Comparison of ENCODE assay signal across 8 cellular contexts in genomic region chr17:81860756-81861568, GRCh38. TPM values are rescaled to one million over a fixed set of nuclear protein-coding genes. Genes with fewer than 3 reads are reported as not detected.
DNase-seq lines count a peak whose midpoint lies in the region; ATAC-seq and TF ChIP-seq lines count a peak whose summit lies in the region.

No MANE protein-coding gene starts in this region.

- H3K4me3 ChIP-seq in hepatocyte = peak overlapping the region; percentile 2
- H3K4me3 ChIP-seq in rectal smooth muscle tissue (ENCODE audit: low read length) = peak overlapping the region; percentile 82
- H3K4me3 ChIP-seq in aorta (ENCODE audit: low read length in 2 of 2) = peak overlapping the region; percentile 53 to 63

- ATAC-seq in GM18511 (IDR thresholded peaks at IDR 0.05; ENCODE audit: unreplicated experiment) (peak; percentile 83), HG03025 (IDR thresholded peaks at IDR 0.05; ENCODE audit: low FRiP score, unreplicated experiment) (peak; percentile 80), aorta (ENCODE audit: low FRiP score) (peak; percentile 99)

- H3K27ac ChIP-seq in hepatocyte (peak overlapping the region; percentile 91), rectal smooth muscle tissue (ENCODE audit: low read depth, low read length) (peak overlapping the region; percentile 95), aorta (ENCODE audit: low read depth in 1 of 2, low read length in 2 of 2) (peak overlapping the region; percentile 46 to 80)

- H3K9ac ChIP-seq in rectal smooth muscle tissue (ENCODE audit: low read length) = peak overlapping the region; percentile 96

- peaks cover 29% of the 10 kb centered on the region for H3K4me1 ChIP-seq in hepatocyte (ENCODE audit: insufficient read depth)
- H3K4me1 ChIP-seq in rectal smooth muscle tissue (ENCODE audit: control insufficient read depth, insufficient read depth, low read length) = peaks cover 16% of the 10 kb centered on the region
- H3K4me1 ChIP-seq in aorta (ENCODE audit: control insufficient read depth in 1 of 2, insufficient read depth in 2 of 2, low read length in 2 of 2) = peaks cover 3 to 4% of the 10 kb centered on the region in 2 donors

- intact Hi-C loops in aorta (cut with DNase I) = loop anchor here in 1 of 2 donors (5.0 kb wide), 1 partner anchor 39 kb away; no protein-coding TSS in a partner anchor

- peak overlapping the region; percentile 96 for H3K4me2 ChIP-seq in hepatocyte

- peak; percentile 96 for DNase-seq in NCI-H2029 treated with DMSO at 0.1 percent for 48 hours (lab: John Stamatoyannopoulos, UW)
- peak; percentile 99 for DNase-seq in T1000 (lab: John Stamatoyannopoulos, UW)
- DNase-seq in astrocyte of the hippocampus (ENCODE audit: low read depth, low spot score) = peak; percentile 100
- peak; percentile 100 for DNase-seq in hepatocyte (ENCODE audit: low spot score)
- peak; percentile 99 to 100 for DNase-seq in aorta

- H3K27me3 ChIP-seq in hepatocyte (no peaks in the 10 kb centered on the region), rectal smooth muscle tissue (ENCODE audit: control insufficient read depth, insufficient read depth, low read length) (no peaks in the 10 kb centered on the region), aorta (ENCODE audit: control insufficient read depth in 1 of 2, insufficient read depth in 2 of 2, low read length in 1 of 2) (peaks cover 0 to 2% of the 10 kb centered on the region in 2 donors)

- no peaks in the 10 kb centered on the region for H3K36me3 ChIP-seq in hepatocyte (replicated peaks; ENCODE audit: insufficient read depth, low read depth)
- H3K36me3 ChIP-seq in rectal smooth muscle tissue (ENCODE audit: control insufficient read depth, insufficient read depth, low read length) = peaks cover 11% of the 10 kb centered on the region
- H3K36me3 ChIP-seq in aorta (ENCODE audit: control insufficient read depth in 1 of 2, insufficient read depth in 2 of 2, low read length in 1 of 2) = peaks cover 0 to 1% of the 10 kb centered on the region in 2 donors

- under 1% methylated on average over 69 of the region's 74 CpGs for WGBS in hepatocyte (ENCODE audit: low lambda C conversion rate, missing lambda C conversion rate)
- WGBS in aorta, 2 donors = 0% methylated on average over 69 to 74 of the region's 74 CpGs

- peak overlapping the region; percentile 12 for H2AFZ ChIP-seq in hepatocyte

- H3K9me3 ChIP-seq in hepatocyte (ENCODE audit: low read depth) (no peaks in the 10 kb centered on the region), aorta (ENCODE audit: control insufficient read depth, low read length) (no peaks in the 10 kb centered on the region)

- TF ChIP-seq CTCF in hepatocyte (IDR thresholded peaks at IDR 0.05; ENCODE audit: poor library complexity) = no peak

- peaks cover 89% of the 10 kb centered on the region for H3K79me2 ChIP-seq in hepatocyte

- no peaks in the 10 kb centered on the region for H3K9me2 ChIP-seq in hepatocyte (replicated peaks; ENCODE audit: insufficient read depth)

- H4K20me1 ChIP-seq in hepatocyte (ENCODE audit: insufficient read depth, poor library complexity, severe bottlenecking) = peaks cover 44% of the 10 kb centered on the region

RNA-seq across cellular contexts. Expression of gene P4HB, which starts 0.6 kb away (rescaled TPM):
- 1,163 and 1,316 TPM in 2 replicates for total RNA-seq in hepatocyte
- polyA plus RNA-seq in hepatocyte = 1,233 and 1,240 TPM in 2 replicates
- 100 to 1,000 TPM; 407 to 436 TPM for total RNA-seq in aorta
- 100 to 1,000 TPM; 275 to 537 TPM for polyA plus RNA-seq in aorta

RNA-seq across cellular contexts. Expression of gene ARHGDIA, which starts 10.2 kb away (rescaled TPM):
- total RNA-seq in hepatocyte (57.0 and 80.7 TPM in 2 replicates), aorta (100 to 1,000 TPM; 303 to 422 TPM)
- polyA plus RNA-seq in hepatocyte (295 and 311 TPM in 2 replicates), aorta (100 to 1,000 TPM; 163 to 310 TPM)

RNA-seq across cellular contexts. Expression of gene PPP1R27, which starts 26.1 kb away (rescaled TPM):
- total RNA-seq in hepatocyte (not detected in 2 replicates), aorta (not detected)
- polyA plus RNA-seq in hepatocyte (0.56 and 0.72 TPM in 2 replicates), aorta (under 1 TPM in 1 of 2 donors, not detected in 1; 0.41 TPM)

RNA-seq across cellular contexts. Expression of gene MCRIP1, which starts 27.9 kb away (rescaled TPM):
- total RNA-seq in hepatocyte (63.3 and 66.1 TPM in 2 replicates), aorta (100 to 1,000 TPM in 1 of 2 donors, 10 to 100 TPM in 1; 93.5 to 105 TPM)
- polyA plus RNA-seq in hepatocyte (118 and 138 TPM in 2 replicates), aorta (100 to 1,000 TPM; 158 to 310 TPM)

RNA-seq across cellular contexts. Expression of gene ALYREF, which starts 30.4 kb away (rescaled TPM):
- total RNA-seq in hepatocyte = 50.9 and 55.3 TPM in 2 replicates
- polyA plus RNA-seq in hepatocyte = 96.4 and 106 TPM in 2 replicates
- total RNA-seq in aorta = 10 to 100 TPM; 38.6 to 43.3 TPM
- 10 to 100 TPM; 29.7 to 36.1 TPM for polyA plus RNA-seq in aorta

Comparison
In these comparisons a context has a peak if more than half of its experiments do, and no peak if none do; other contexts are left out.
1. Peak in every context shown above with its lines: DNase-seq, ATAC-seq, H3K4me3 ChIP-seq and H3K27ac ChIP-seq.
2. H3K4me3 ChIP-seq: peak in every context shown above with its lines; median percentile 82 in rectal smooth muscle tissue; 58 in aorta; 2 in hepatocyte.